Comparison of ENCODE assay signal across 8 cellular contexts in genomic region chr14:20415723-20416622, GRCh38. TPM values are rescaled to one million over a fixed set of nuclear protein-coding genes. Genes with fewer than 3 reads are reported as not detected.
A peak's percentile ranks its signal among the peaks of the same experiment; 100 is the strongest.
DNase-seq lines count a peak whose midpoint lies in the region; ATAC-seq and TF ChIP-seq lines count a peak whose summit lies in the region.

No MANE protein-coding gene starts in this region.

- no peaks in the 10 kb centered on the region for H3K9me3 Mint-ChIP-seq in Caco-2 (ENCODE audit: unreplicated experiment)

- no peaks in the 10 kb centered on the region for H3K27me3 Mint-ChIP-seq in Caco-2 (ENCODE audit: insufficient read depth, unreplicated experiment)

- DNase-seq in Caco-2, result peak in 1 of 2 experiments; percentile 65
- peak; percentile 89 to 95 for DNase-seq in Kasumi-1 (lab: John Stamatoyannopoulos, UW)
- no peak for DNase-seq in RWPE2 (ENCODE audit: low spot score)
- DNase-seq in breast epithelium (ENCODE audit: low spot score in 2 of 2), result no peak
- peak; percentile 4 to 40 for DNase-seq in lower leg skin (ENCODE audit: low spot score in 2 of 2)
- DNase-seq in transverse colon, result peak; percentile 59

- H3K4me3 Mint-ChIP-seq in Caco-2 (ENCODE audit: unreplicated experiment), result no peak overlapping the region

- BruUV-seq in Caco-2 (replicated peaks; lab: Mats Ljungman, UMichigan), result no TSS peak

- no peaks in the 10 kb centered on the region for H3K36me3 ChIP-seq in Caco-2 (ENCODE audit: control insufficient read depth, insufficient read depth, low read length)
- no peaks in the 10 kb centered on the region for H3K36me3 ChIP-seq in RWPE2 (ENCODE audit: low read depth)
- H3K36me3 ChIP-seq in breast epithelium, result no peaks in the 10 kb centered on the region
- H3K36me3 ChIP-seq in transverse colon, result no peaks in the 10 kb centered on the region

- ATAC-seq in GM18873 (IDR thresholded peaks at IDR 0.05; ENCODE audit: low FRiP score, unreplicated experiment), result peak; percentile 53
- peak; percentile 27; the same call in 2 of the 3 replicates for ATAC-seq in RWPE2 (ENCODE audit: low read depth)
- ATAC-seq in GM21737 (IDR thresholded peaks at IDR 0.05; ENCODE audit: unreplicated experiment), result no peak

- peak overlapping the region; percentile 13 for H3K27ac Mint-ChIP-seq in Caco-2 (ENCODE audit: unreplicated experiment)

- intact Hi-C loops in Caco-2 (cut with micrococcal nuclease; ENCODE audit: unreplicated experiment) (loop anchor here (1.0 to 10.0 kb wide), 3 partner anchors 73 to 266 kb away; partner anchors contain the start of genes PARP2 and RNASE4), breast epithelium (cut with DNase I; ENCODE audit: low total_unique reads) (no loop called here), lower leg skin (cut with DNase I; ENCODE audit: low total_unique reads) (no loop called here), transverse colon (cut with DNase I; ENCODE audit: low total_unique reads) (no loop called here)

- CTCF ChIA-PET in Caco-2 (lab: Charles Lee), result interaction anchor here (0.5 to 1.4 kb wide), 11 partner anchors 9 to 207 kb away, joined by 3 to 9 read pairs (median 4); partner anchors contain the start of genes APEX1, OSGEP, PARP2 and PIP4P1

- POLR2A ChIA-PET in Caco-2 (lab: Charles Lee), result interaction anchor here (0.5 to 1.2 kb wide), 4 partner anchors 39 to 73 kb away, joined by 3 to 11 read pairs (median 10); partner anchors contain the start of genes APEX1, OSGEP, PARP2 and PIP4P1

- 69 to 73% methylated on average over 7 of the region's 7 CpGs for WGBS in lower leg skin, 2 donors
- 45 to 64% methylated on average over 4 to 7 of the region's 7 CpGs for WGBS in transverse colon (ENCODE audit: low coverage in 1 of 2), 2 donors

- no peak overlapping the region for H3K4me3 ChIP-seq in Caco-2 (ENCODE audit: low read depth, low read length)
- no peak overlapping the region for H3K4me3 ChIP-seq in RWPE2 (ENCODE audit: severe bottlenecking)
- H3K4me3 ChIP-seq in breast epithelium, result no peak overlapping the region
- H3K4me3 ChIP-seq in lower leg skin (ENCODE audit: low read depth, poor library complexity, severe bottlenecking), result no peak overlapping the region
- no peak overlapping the region for H3K4me3 ChIP-seq in transverse colon

- in situ Hi-C loops in transverse colon (cut with MboI; ENCODE audit: low pct_ligation_motif_present in 1 of 4, low pct_unique_long_range_greater_than_20kb in 1 of 4, low sequenced_read_pairs in 3 of 4), result loop anchor here in 2 of 4 donors (10.0 to 25.0 kb wide), 2 partner anchors 49 to 196 kb away; partner anchors contain the start of genes PIP4P1 (in 1 of the 2) and PNP (in 1 of the 2)

- H3K27me3 ChIP-seq in Caco-2 (replicated peaks; ENCODE audit: control insufficient read depth, insufficient read depth, low read length) (no peaks in the 10 kb centered on the region), RWPE2 (ENCODE audit: insufficient read depth, poor library complexity, severe bottlenecking) (no peaks in the 10 kb centered on the region), breast epithelium (no peaks in the 10 kb centered on the region), transverse colon (no peaks in the 10 kb centered on the region)

- TF ChIP-seq POLR2A in breast epithelium (IDR thresholded peaks at IDR 0.05) (no peak), lower leg skin (IDR thresholded peaks at IDR 0.05) (no peak), transverse colon (IDR thresholded peaks at IDR 0.05) (peak; percentile 20)

- H3K27ac ChIP-seq in RWPE2 (ENCODE audit: poor library complexity, severe bottlenecking), result no peak overlapping the region
- H3K27ac ChIP-seq in breast epithelium, result no peak overlapping the region
- H3K27ac ChIP-seq in transverse colon, result peak overlapping the region; percentile 83 to 99 (median 89)

- TF ChIP-seq CTCF in Caco-2 (IDR thresholded peaks at IDR 0.05; ENCODE audit: insufficient read depth in 1 of 2, low read depth in 1 of 2, low read length in 1 of 2, severe bottlenecking in 1 of 2, unreplicated experiment in 1 of 2), result peak; percentile 54 to 59
- peak; percentile 91 for TF ChIP-seq CTCF in RWPE2 (IDR thresholded peaks at IDR 0.05; ENCODE audit: poor library complexity, severe bottlenecking)
- peak in 2 of 3 donors; percentile 25 to 50 for TF ChIP-seq CTCF in breast epithelium (IDR thresholded peaks at IDR 0.05)
- TF ChIP-seq CTCF in lower leg skin (IDR thresholded peaks at IDR 0.05), result no peak
- TF ChIP-seq CTCF in transverse colon (IDR thresholded peaks at IDR 0.05), result peak; percentile 58 to 78 (median 61)

- no peaks in the 10 kb centered on the region for H3K9me3 ChIP-seq in Caco-2
- H3K9me3 ChIP-seq in RWPE2 (ENCODE audit: severe bottlenecking), result no peaks in the 10 kb centered on the region
- H3K9me3 ChIP-seq in breast epithelium, result no peaks in the 10 kb centered on the region
- H3K9me3 ChIP-seq in transverse colon, result no peaks in the 10 kb centered on the region

- no peak for TF ChIP-seq EP300 in transverse colon (IDR thresholded peaks at IDR 0.05; ENCODE audit: low read depth)

- H3K4me1 Mint-ChIP-seq in Caco-2 (ENCODE audit: low read depth, unreplicated experiment), result peaks cover 32% of the 10 kb centered on the region

- H3K36me3 Mint-ChIP-seq in Caco-2 (ENCODE audit: insufficient read depth, unreplicated experiment), result peaks cover 6% of the 10 kb centered on the region

- peaks cover 47% of the 10 kb centered on the region for H3K4me1 ChIP-seq in Caco-2
- H3K4me1 ChIP-seq in RWPE2 (ENCODE audit: insufficient read depth, poor library complexity, severe bottlenecking), result no peaks in the 10 kb centered on the region
- peaks cover 2 to 4% of the 10 kb centered on the region in 2 donors for H3K4me1 ChIP-seq in breast epithelium
- peaks cover 4 to 71% (median 51%) of the 10 kb centered on the region in 4 donors for H3K4me1 ChIP-seq in transverse colon

RNA-seq across cellular contexts. Expression of gene TEP1, which starts 2.7 kb away (rescaled TPM):
- total RNA-seq in Caco-2 (2022), result 18.8 and 23.2 TPM in 2 replicates
- 10 to 100 TPM; 21.3 to 34.5 (median 27.2) TPM for total RNA-seq in breast epithelium
- 10 to 100 TPM; 19.5 to 30.5 (median 23.6) TPM for total RNA-seq in lower leg skin
- total RNA-seq in transverse colon, result 100 to 1,000 TPM in 1 of 4 donors, 10 to 100 TPM in 3; 72.2 to 216 (median 79.9) TPM

RNA-seq across cellular contexts. Expression of gene KLHL33, which starts 20.0 kb away (rescaled TPM):
- total RNA-seq in Caco-2 (2022) (not detected in 2 replicates), breast epithelium (under 1 TPM; 0.29 to 0.64 (median 0.33) TPM), lower leg skin (1 to 10 TPM in 1 of 4 donors, under 1 TPM in 2, not detected in 1; 0.12 to 1.2 (median 0.36) TPM), transverse colon (under 1 TPM in 2 of 4 donors, not detected in 2; 0.16 to 0.27 TPM)

RNA-seq across cellular contexts. Expression of gene OSGEP, which starts 38.6 kb away (rescaled TPM):
- total RNA-seq in Caco-2 (2022), result 63.1 and 64.3 TPM in 2 replicates
- 10 to 100 TPM; 38.1 to 66.9 (median 57.5) TPM for total RNA-seq in breast epithelium
- total RNA-seq in lower leg skin, result 10 to 100 TPM; 13.8 to 54.5 (median 35.8) TPM
- total RNA-seq in transverse colon, result 100 to 1,000 TPM in 1 of 4 donors, 10 to 100 TPM in 3; 26.7 to 146 (median 64.7) TPM

RNA-seq across cellular contexts. Expression of gene APEX1, which starts 39.1 kb away (rescaled TPM):
- total RNA-seq in Caco-2 (2022), result 176 and 185 TPM in 2 replicates
- 100 to 1,000 TPM; 129 to 165 (median 150) TPM for total RNA-seq in breast epithelium
- total RNA-seq in lower leg skin, result 100 to 1,000 TPM; 107 to 217 (median 119) TPM
- 100 to 1,000 TPM; 108 to 120 (median 111) TPM for total RNA-seq in transverse colon

RNA-seq across cellular contexts. Expression of gene PIP4P1, which starts 45.3 kb away (rescaled TPM):
- total RNA-seq in Caco-2 (2022) (39.6 and 46.2 TPM in 2 replicates), breast epithelium (10 to 100 TPM; 23.6 to 34.1 (median 29.9) TPM), lower leg skin (10 to 100 TPM; 26.0 to 34.6 (median 27.6) TPM), transverse colon (10 to 100 TPM; 18.7 to 49.4 (median 31.1) TPM)

Comparison
In these comparisons a context has a peak if more than half of its experiments do, and no peak if none do; other contexts are left out.
1. DNase-seq: peak in Kasumi-1 (2 of 2), lower leg skin (2 of 2) and transverse colon (single experiment); none in RWPE2 (single experiment) and breast epithelium (0 of 2).
2. CTCF ChIP-seq: peak in Caco-2 (2 of 2), RWPE2 (single experiment), breast epithelium (2 of 3) and transverse colon (5 of 5); none in lower leg skin (0 of 3).
3. H3K27ac ChIP-seq: peak in transverse colon (4 of 4); none in RWPE2 (single experiment) and breast epithelium (0 of 2).